ENCODE assay signal across 14 cellular contexts in genomic region chr2:207215300-207215699, GRCh38. TPM values are rescaled to one million over a fixed set of nuclear protein-coding genes. Genes with fewer than 3 reads are reported as not detected.
A peak's percentile ranks its signal among the peaks of the same experiment; 100 is the strongest.
DNase-seq lines count a peak whose midpoint lies in the region; ATAC-seq and TF ChIP-seq lines count a peak whose summit lies in the region.
"Had no signal": no experiment of that assay in that cellular context is flagged by ENCODE, and none has a peak within 500 bp of the region (broad histone marks: within the 10 kb centered on the region; RNA-seq: fewer than 3 reads in every experiment).

No MANE protein-coding gene starts in this region.

- H3K4me1 ChIP-seq in endodermal cell (ENCODE audit: control insufficient read depth, insufficient read depth, low read length) (peaks cover 2% of the 10 kb centered on the region), neural progenitor cell (peaks cover 32% of the 10 kb centered on the region), hepatocyte (ENCODE audit: insufficient read depth) (no peaks in the 10 kb centered on the region)
- H3K4me1 ChIP-seq: Caco-2 had no signal

- TF ChIP-seq CTCF in endodermal cell (conservative IDR thresholded peaks at IDR 0.05) (no peak), neural progenitor cell (IDR thresholded peaks at IDR 0.05) (no peak), WTC11 (IDR thresholded peaks at IDR 0.05) (no peak), GM10266 (IDR thresholded peaks at IDR 0.05; ENCODE audit: control insufficient read depth, insufficient read depth, low read depth, missing control alignments) (no peak), hepatocyte (IDR thresholded peaks at IDR 0.05; ENCODE audit: poor library complexity) (no peak)

- no peaks in the 10 kb centered on the region for H3K36me3 ChIP-seq in endodermal cell (ENCODE audit: control insufficient read depth, insufficient read depth, low read length)
- no peaks in the 10 kb centered on the region for H3K36me3 ChIP-seq in neural progenitor cell
- no peaks in the 10 kb centered on the region for H3K36me3 ChIP-seq in hepatocyte (replicated peaks; ENCODE audit: insufficient read depth, low read depth)

- DNase-seq in NCI-H146 treated with DMSO at 0.1 percent for 48 hours (lab: John Stamatoyannopoulos, UW; ENCODE audit: unreplicated experiment) = peak; percentile 43
- peak; percentile 37 for DNase-seq in NCI-H748 treated with DMSO at 0.1 percent for 48 hours (lab: John Stamatoyannopoulos, UW)
- DNase-seq in endodermal cell = no peak
- peak; percentile 38 for DNase-seq in neural progenitor cell (ENCODE audit: low spot score)
- DNase-seq in WTC11 (ENCODE audit: low spot score) = no peak
- no peak for DNase-seq in GM10266 (ENCODE audit: extremely low spot score)
- no peak for DNase-seq in hepatocyte (ENCODE audit: low spot score)
- DNase-seq in NCI-H524 (lab: John Stamatoyannopoulos, UW) = no peak
- DNase-seq: ACHN; Caco-2; CD4-positive, alpha-beta T cell; GOT3; H9 had no signal

- H3K9ac ChIP-seq in endodermal cell (ENCODE audit: extremely low read depth, low read length, poor library complexity, severe bottlenecking) = no peak overlapping the region
- no peak overlapping the region for H3K9ac ChIP-seq in neural progenitor cell

- H4K20me1 ChIP-seq in neural progenitor cell (ENCODE audit: low read depth) (no peaks in the 10 kb centered on the region), hepatocyte (ENCODE audit: insufficient read depth, poor library complexity, severe bottlenecking) (no peaks in the 10 kb centered on the region)

- no peak overlapping the region for H3K4me3 Mint-ChIP-seq in endodermal cell
- peak overlapping the region; percentile 20 for H3K4me3 Mint-ChIP-seq in neural progenitor cell
- no peak overlapping the region for H3K4me3 Mint-ChIP-seq in WTC11
- H3K4me3 Mint-ChIP-seq: CD4-positive, alpha-beta T cell; H9 had no signal

- H3K4me3 ChIP-seq in endodermal cell (ENCODE audit: low read length) (no peak overlapping the region), neural progenitor cell (no peak overlapping the region), hepatocyte (no peak overlapping the region)

- ATAC-seq in WTC11 = no peak; the same call in 1 of the 2 replicates

- no peaks in the 10 kb centered on the region for H3K9me2 ChIP-seq in hepatocyte (replicated peaks; ENCODE audit: insufficient read depth)

- H3K9me3 Mint-ChIP-seq in endodermal cell (no peaks in the 10 kb centered on the region), neural progenitor cell (no peaks in the 10 kb centered on the region), WTC11 (peaks cover 4% of the 10 kb centered on the region)
- H3K9me3 Mint-ChIP-seq: CD4-positive, alpha-beta T cell; H9 had no signal

- H2AFZ ChIP-seq in neural progenitor cell (replicated peaks) (no peak overlapping the region), hepatocyte (no peak overlapping the region)

- H3K4me1 Mint-ChIP-seq in endodermal cell (peaks cover 23% of the 10 kb centered on the region), neural progenitor cell (peaks cover 57% of the 10 kb centered on the region), WTC11 (peaks cover 23% of the 10 kb centered on the region)

- 51% methylated on average over 2 of the region's 2 CpGs; no CpG with 5 or more reads in 1 of the 2 experiments for WGBS in endodermal cell (ENCODE audit: insufficient coverage in 1 of 2, insufficient read length in 1 of 2), 2 experiments
- 60% methylated on average over 2 of the region's 2 CpGs for WGBS in hepatocyte (ENCODE audit: low lambda C conversion rate, missing lambda C conversion rate)

- CTCF ChIA-PET in WTC11 (lab: Charles Lee) = no interaction called here

- H3K27me3 Mint-ChIP-seq in endodermal cell (ENCODE audit: insufficient read depth) (peaks cover 4% of the 10 kb centered on the region), neural progenitor cell (ENCODE audit: insufficient read depth, low read depth) (no peaks in the 10 kb centered on the region), WTC11 (ENCODE audit: low read depth) (peaks cover 25% of the 10 kb centered on the region)
- H3K27me3 Mint-ChIP-seq: CD4-positive, alpha-beta T cell had no signal

- POLR2A ChIA-PET in WTC11 (lab: Charles Lee) = no interaction called here

- H3K36me3 Mint-ChIP-seq in endodermal cell (ENCODE audit: low read depth) = no peaks in the 10 kb centered on the region
- no peaks in the 10 kb centered on the region for H3K36me3 Mint-ChIP-seq in neural progenitor cell
- no peaks in the 10 kb centered on the region for H3K36me3 Mint-ChIP-seq in WTC11

- H3K9me3 ChIP-seq in endodermal cell (ENCODE audit: control insufficient read depth, low read length) = no peaks in the 10 kb centered on the region
- H3K9me3 ChIP-seq in neural progenitor cell (ENCODE audit: low read depth) = no peaks in the 10 kb centered on the region
- no peaks in the 10 kb centered on the region for H3K9me3 ChIP-seq in hepatocyte (ENCODE audit: low read depth)
- H3K9me3 ChIP-seq: Caco-2 had no signal

- H3K4me2 ChIP-seq in neural progenitor cell = peak overlapping the region; percentile 25
- no peak overlapping the region for H3K4me2 ChIP-seq in hepatocyte

- H3F3A ChIP-seq in neural progenitor cell (ENCODE audit: low read depth) = no peaks in the 10 kb centered on the region

- H3K79me2 ChIP-seq in neural progenitor cell (ENCODE audit: low read depth) (no peaks in the 10 kb centered on the region), hepatocyte (no peaks in the 10 kb centered on the region)

- H3K27ac Mint-ChIP-seq in endodermal cell = no peak overlapping the region
- H3K27ac Mint-ChIP-seq in neural progenitor cell = peak overlapping the region; percentile 47
- H3K27ac Mint-ChIP-seq in WTC11 = no peak overlapping the region
- H3K27ac Mint-ChIP-seq: CD4-positive, alpha-beta T cell; H9 had no signal

- H3K27ac ChIP-seq in endodermal cell (ENCODE audit: low read depth, low read length) (peak overlapping the region; percentile 51), neural progenitor cell (no peak overlapping the region), hepatocyte (no peak overlapping the region)
- H3K27ac ChIP-seq: C4-2B had no signal

- H3K27me3 ChIP-seq in endodermal cell (ENCODE audit: control insufficient read depth, insufficient read depth, low read length, poor library complexity, severe bottlenecking) (no peaks in the 10 kb centered on the region), neural progenitor cell (no peaks in the 10 kb centered on the region), hepatocyte (no peaks in the 10 kb centered on the region)

TF ChIP-seq in WTC11, 78 proteins besides CTCF, POLR2A, EP300 and RAD21:
- no peak for TF ChIP-seq TCF7 (CRISPR knock-in tag; IDR thresholded peaks at IDR 0.05; ENCODE audit: low read depth)
- TF ChIP-seq E2F4 (CRISPR knock-in tag; IDR thresholded peaks at IDR 0.05; ENCODE audit: borderline replicate concordance, low read depth) = no peak
- no peak for TF ChIP-seq ETV6 (CRISPR knock-in tag; IDR thresholded peaks at IDR 0.05)
- no peak for TF ChIP-seq USF2 (CRISPR knock-in tag; IDR thresholded peaks at IDR 0.05)
- no peak for TF ChIP-seq ZMAT4 (CRISPR knock-in tag; IDR thresholded peaks at IDR 0.05)
- TF ChIP-seq NFE2L1 (CRISPR knock-in tag; IDR thresholded peaks at IDR 0.05) = no peak
- TF ChIP-seq MXD4 (CRISPR knock-in tag; IDR thresholded peaks at IDR 0.05; ENCODE audit: borderline replicate concordance) = no peak
- no peak for TF ChIP-seq MYBL2 (CRISPR knock-in tag; IDR thresholded peaks at IDR 0.05)
- TF ChIP-seq ZBTB21 (CRISPR knock-in tag; IDR thresholded peaks at IDR 0.05; ENCODE audit: borderline replicate concordance) = no peak
- TF ChIP-seq IRF2 (CRISPR knock-in tag; IDR thresholded peaks at IDR 0.05; ENCODE audit: borderline replicate concordance, low read depth) = no peak
- no peak for TF ChIP-seq ZNF671 (CRISPR knock-in tag; IDR thresholded peaks at IDR 0.05)
- no peak for TF ChIP-seq ZNF232 (CRISPR knock-in tag; IDR thresholded peaks at IDR 0.05)
- TF ChIP-seq PRRX2 (CRISPR knock-in tag; IDR thresholded peaks at IDR 0.05) = no peak
- TF ChIP-seq NR2C2 (CRISPR knock-in tag; IDR thresholded peaks at IDR 0.05) = no peak
- no peak for TF ChIP-seq CREB1 (CRISPR knock-in tag; IDR thresholded peaks at IDR 0.05)
- no peak for TF ChIP-seq RELA (CRISPR knock-in tag; IDR thresholded peaks at IDR 0.05; ENCODE audit: borderline replicate concordance)

RNA-seq across cellular contexts. Expression of gene KLF7, which starts 49.6 kb away (rescaled TPM):
- total RNA-seq in endodermal cell (10 to 100 TPM; 27.4 to 27.8 TPM), neural progenitor cell (ENCODE audit: low replicate concordance) (5.2 and 7.2 TPM in 2 replicates), WTC11 (2021) (11.9 to 25.4 TPM (median 16.3 TPM) in 3 replicates), hepatocyte (6.3 and 18.6 TPM in 2 replicates)
- 23.3 TPM for polyA plus RNA-seq in endodermal cell (2013, experiment 1 of 2)
- polyA plus RNA-seq in endodermal cell (2013, experiment 2 of 2) = 22.4 TPM
- 7.9 and 8.4 TPM in 2 replicates for polyA plus RNA-seq in hepatocyte

Comparison
In these comparisons a context has a peak if more than half of its experiments do, and no peak if none do; other contexts are left out.
1. DNase-seq: peak in NCI-H146 treated with DMSO at 0.1 percent for 48 hours (single experiment), NCI-H748 treated with DMSO at 0.1 percent for 48 hours (single experiment) and neural progenitor cell (single experiment); none in endodermal cell (single experiment), WTC11 (single experiment), GM10266 (single experiment), hepatocyte (single experiment) and NCI-H524 (0 of 2).